8 cellular contexts compared by ENCODE assay signal in genomic region chr18:55343396-55344073, GRCh38.
DNase-seq lines count a peak whose midpoint lies in the region; ATAC-seq and TF ChIP-seq lines count a peak whose summit lies in the region.

No MANE protein-coding gene starts in this region.

- H3K36me3 Mint-ChIP-seq in naive thymus-derived CD4-positive, alpha-beta T cell: no peaks in the 10 kb centered on the region
- no peaks in the 10 kb centered on the region for H3K36me3 Mint-ChIP-seq in CD8-positive, alpha-beta memory T cell

- no peak overlapping the region for H3K4me3 Mint-ChIP-seq in naive thymus-derived CD4-positive, alpha-beta T cell
- no peak overlapping the region for H3K4me3 Mint-ChIP-seq in CD8-positive, alpha-beta memory T cell

- H3K27me3 Mint-ChIP-seq in naive thymus-derived CD4-positive, alpha-beta T cell: peaks cover 0 to 6% (median 0%) of the 10 kb centered on the region in 5 donors
- H3K27me3 Mint-ChIP-seq in CD8-positive, alpha-beta memory T cell: no peaks in the 10 kb centered on the region

- TF ChIP-seq CTCF in GM10266 (IDR thresholded peaks at IDR 0.05; ENCODE audit: control insufficient read depth, insufficient read depth, low read depth, missing control alignments) (peak; percentile 51), esophagus squamous epithelium (IDR thresholded peaks at IDR 0.05) (peak in 5 of 6 experiments; percentile 32 to 59 (median 48)), gastrocnemius medialis (IDR thresholded peaks at IDR 0.05 in 4 of 5, conservative IDR thresholded peaks at IDR 0.05 in 1 of 5) (peak in 4 of 5 experiments; percentile 54 to 65 (median 60))

- no peak overlapping the region for H3K27ac Mint-ChIP-seq in naive thymus-derived CD4-positive, alpha-beta T cell
- H3K27ac Mint-ChIP-seq in CD8-positive, alpha-beta memory T cell: no peak overlapping the region

- H3K36me3 ChIP-seq in esophagus squamous epithelium (no peaks in the 10 kb centered on the region), gastrocnemius medialis (no peaks in the 10 kb centered on the region), aorta (ENCODE audit: control insufficient read depth in 1 of 2, insufficient read depth in 2 of 2, low read length in 1 of 2) (no peaks in the 10 kb centered on the region)
- no peaks in the 10 kb centered on the region for H3K36me3 ChIP-seq in naive thymus-derived CD4-positive, alpha-beta T cell (ENCODE audit: control insufficient read depth in 2 of 3, insufficient read depth in 3 of 3, low read length in 3 of 3)
- no peaks in the 10 kb centered on the region for H3K36me3 ChIP-seq in CD8-positive, alpha-beta memory T cell (ENCODE audit: insufficient read depth, low read length)

- no peaks in the 10 kb centered on the region for H3K9me3 ChIP-seq in esophagus squamous epithelium
- H3K9me3 ChIP-seq in gastrocnemius medialis: no peaks in the 10 kb centered on the region
- no peaks in the 10 kb centered on the region for H3K9me3 ChIP-seq in naive thymus-derived CD4-positive, alpha-beta T cell (ENCODE audit: control insufficient read depth in 2 of 3, low read length in 3 of 3)
- H3K9me3 ChIP-seq in CD8-positive, alpha-beta memory T cell (ENCODE audit: low read length): no peaks in the 10 kb centered on the region
- H3K9me3 ChIP-seq in aorta (ENCODE audit: control insufficient read depth, low read length): no peaks in the 10 kb centered on the region

- TF ChIP-seq POLR2A in esophagus squamous epithelium (IDR thresholded peaks at IDR 0.05) (no peak), gastrocnemius medialis (IDR thresholded peaks at IDR 0.05) (no peak)

- in situ Hi-C loops in gastrocnemius medialis (cut with MboI; ENCODE audit: low sequenced_read_pairs in 4 of 4): loop anchor here in 1 of 4 donors (25.0 kb wide), 2 partner anchors 106 to 1219 kb away; no protein-coding TSS in a partner anchor

- H3K27ac ChIP-seq in esophagus squamous epithelium (no peak overlapping the region), gastrocnemius medialis (peak overlapping the region in 3 of 4 donors; percentile 15 to 28 (median 26)), aorta (ENCODE audit: low read depth in 1 of 2, low read length in 2 of 2) (no peak overlapping the region)
- no peak overlapping the region for H3K27ac ChIP-seq in naive thymus-derived CD4-positive, alpha-beta T cell (ENCODE audit: low read depth, low read length)
- H3K27ac ChIP-seq in CD8-positive, alpha-beta memory T cell (ENCODE audit: low read depth, low read length): no peak overlapping the region

- CTCF ChIA-PET in naive thymus-derived CD4-positive, alpha-beta T cell (lab: Charles Lee): no interaction called here
- CTCF ChIA-PET in CD8-positive, alpha-beta memory T cell (lab: Charles Lee): no interaction called here

- ATAC-seq in HG02588 (IDR thresholded peaks at IDR 0.05; ENCODE audit: unreplicated experiment) (peak; percentile 58), gastrocnemius medialis (peak; percentile 55 to 68), aorta (ENCODE audit: low FRiP score) (no peak)
- ATAC-seq in naive thymus-derived CD4-positive, alpha-beta T cell: no peak

- no peaks in the 10 kb centered on the region for H3K4me1 Mint-ChIP-seq in naive thymus-derived CD4-positive, alpha-beta T cell
- no peaks in the 10 kb centered on the region for H3K4me1 Mint-ChIP-seq in CD8-positive, alpha-beta memory T cell

- H3K27me3 ChIP-seq in esophagus squamous epithelium (no peaks in the 10 kb centered on the region), gastrocnemius medialis (no peaks in the 10 kb centered on the region), aorta (ENCODE audit: control insufficient read depth in 1 of 2, insufficient read depth in 2 of 2, low read length in 1 of 2) (no peaks in the 10 kb centered on the region)
- no peaks in the 10 kb centered on the region for H3K27me3 ChIP-seq in naive thymus-derived CD4-positive, alpha-beta T cell (ENCODE audit: control insufficient read depth in 2 of 2, insufficient read depth in 2 of 2, low read length in 2 of 2)
- H3K27me3 ChIP-seq in CD8-positive, alpha-beta memory T cell (ENCODE audit: insufficient read depth, low read length, poor library complexity, severe bottlenecking): no peaks in the 10 kb centered on the region

- DNase-seq in GM10266 (ENCODE audit: extremely low spot score) (no peak), NCI-H69 (lab: John Stamatoyannopoulos, UW) (peak; percentile 77), esophagus squamous epithelium (lab: John Stamatoyannopoulos, UW) (no peak), gastrocnemius medialis (no peak), aorta (no peak)
- no peak for DNase-seq in naive thymus-derived CD4-positive, alpha-beta T cell
- DNase-seq in CD8-positive, alpha-beta memory T cell: no peak

- no peaks in the 10 kb centered on the region for H3K9me3 Mint-ChIP-seq in naive thymus-derived CD4-positive, alpha-beta T cell
- H3K9me3 Mint-ChIP-seq in CD8-positive, alpha-beta memory T cell: peaks cover 0 to 4% (median 1%) of the 10 kb centered on the region in 5 donors

- POLR2A ChIA-PET in naive thymus-derived CD4-positive, alpha-beta T cell (lab: Charles Lee): no interaction called here
- POLR2A ChIA-PET in CD8-positive, alpha-beta memory T cell (lab: Charles Lee): no interaction called here

- H3K4me1 ChIP-seq in esophagus squamous epithelium (no peaks in the 10 kb centered on the region), gastrocnemius medialis (peaks cover 16 to 28% of the 10 kb centered on the region in 2 donors), aorta (ENCODE audit: control insufficient read depth in 1 of 2, insufficient read depth in 2 of 2, low read length in 2 of 2) (no peaks in the 10 kb centered on the region)
- H3K4me1 ChIP-seq in naive thymus-derived CD4-positive, alpha-beta T cell (ENCODE audit: control insufficient read depth in 2 of 2, insufficient read depth in 2 of 2, low read length in 2 of 2): no peaks in the 10 kb centered on the region
- H3K4me1 ChIP-seq in CD8-positive, alpha-beta memory T cell (ENCODE audit: insufficient read depth, low read length): no peaks in the 10 kb centered on the region

- intact Hi-C loops in esophagus squamous epithelium (cut with DNase I): no loop called here
- intact Hi-C loops in gastrocnemius medialis (cut with DNase I; ENCODE audit: low total_unique reads): loop anchor here (2.0 kb wide), 1 partner anchor 437 kb away; no protein-coding TSS in a partner anchor
- intact Hi-C loops in naive thymus-derived CD4-positive, alpha-beta T cell (cut with micrococcal nuclease): no loop called here
- intact Hi-C loops in aorta (cut with DNase I): loop anchor here (5.0 kb wide), 2 partner anchors 59 to 1234 kb away; no protein-coding TSS in a partner anchor

- H3K4me3 ChIP-seq in esophagus squamous epithelium: no peak overlapping the region
- H3K4me3 ChIP-seq in gastrocnemius medialis: no peak overlapping the region
- H3K4me3 ChIP-seq in naive thymus-derived CD4-positive, alpha-beta T cell (ENCODE audit: low read length): no peak overlapping the region
- H3K4me3 ChIP-seq in CD8-positive, alpha-beta memory T cell (ENCODE audit: low read length): no peak overlapping the region
- H3K4me3 ChIP-seq in aorta (ENCODE audit: low read length in 2 of 2): no peak overlapping the region

- WGBS in esophagus squamous epithelium, 2 donors: 88 to 90% methylated on average over 3 of the region's 3 CpGs
- 93 to 97% methylated on average over 3 of the region's 3 CpGs for WGBS in aorta, 2 donors

Comparison
In these comparisons a context has a peak if more than half of its experiments do, and no peak if none do; other contexts are left out.
1. ATAC-seq: peak in HG02588 (single experiment) and gastrocnemius medialis (2 of 2); none in naive thymus-derived CD4-positive, alpha-beta T cell (single experiment) and aorta (single experiment).
2. H3K27ac ChIP-seq: peak in gastrocnemius medialis (3 of 4); none in esophagus squamous epithelium (0 of 4), naive thymus-derived CD4-positive, alpha-beta T cell (single experiment), CD8-positive, alpha-beta memory T cell (single experiment) and aorta (0 of 2).
3. intact Hi-C loops: an anchor here in gastrocnemius medialis (2.0 kb wide) and aorta (5.0 kb wide); none called in esophagus squamous epithelium and naive thymus-derived CD4-positive, alpha-beta T cell.
4. Peak in every context shown above with its lines, with median percentiles within 50 percentile points of each other: CTCF ChIP-seq.